Comparison of ENCODE assay signal across 1 cellular context in the genomic region with DNA sequence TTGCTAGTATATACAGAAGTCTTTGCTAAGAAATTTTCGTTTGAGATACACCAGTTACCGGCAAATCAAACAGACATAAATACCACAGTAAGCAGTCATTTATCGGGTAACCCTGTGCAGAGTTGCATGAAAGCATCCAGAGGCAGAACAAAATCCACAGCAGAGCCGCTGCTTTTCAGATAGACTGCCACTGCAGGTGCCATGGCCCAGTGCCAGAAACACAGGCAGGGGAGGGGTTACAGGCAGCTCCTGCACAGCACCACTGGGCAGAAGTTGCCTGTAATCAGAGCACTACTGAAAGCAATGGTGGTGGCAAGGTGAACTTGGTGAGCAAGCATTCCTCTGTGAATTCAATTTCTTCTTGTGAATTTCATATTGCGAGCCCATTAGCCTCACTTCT.
TF ChIP-seq lines count a peak whose summit lies in the region.

No MANE protein-coding gene starts in this region.

TF ChIP-seq in SK-N-SH, 30 proteins besides CTCF, POLR2A, EP300 and RAD21:
- TF ChIP-seq RXRA (IDR thresholded peaks at IDR 0.05; ENCODE audit: borderline replicate concordance, low read depth) (no peak), TCF12 (IDR thresholded peaks at IDR 0.05) (no peak), ELF1 (IDR thresholded peaks at IDR 0.05) (no peak), GABPA (IDR thresholded peaks at IDR 0.05; ENCODE audit: low read depth) (no peak), NRF1 (IDR thresholded peaks at IDR 0.05; ENCODE audit: low read depth, low read length) (no peak), YY1 (IDR thresholded peaks at IDR 0.05; ENCODE audit: low read depth) (no peak), SIN3A (IDR thresholded peaks at IDR 0.05; ENCODE audit: borderline replicate concordance, low read depth, low read length) (no peak), MEF2A (IDR thresholded peaks at IDR 0.05; ENCODE audit: borderline replicate concordance, low read depth) (no peak), POLR2AphosphoS5 (IDR thresholded peaks at IDR 0.05; ENCODE audit: low read depth, low read length) (no peak), JUND (IDR thresholded peaks at IDR 0.05) (no peak), SMC3 (IDR thresholded peaks at IDR 0.05; ENCODE audit: low read depth, low read length) (no peak), RFX5 (IDR thresholded peaks at IDR 0.05; ENCODE audit: low read length) (no peak), FOSL2 (IDR thresholded peaks at IDR 0.05; ENCODE audit: borderline replicate concordance, low read depth) (no peak), FOXM1 (IDR thresholded peaks at IDR 0.05; ENCODE audit: low read depth) (no peak), GATA2 (CRISPR knock-in tag; IDR thresholded peaks at IDR 0.05) (peak; percentile 49; the same call in 1 of the 2 replicates), TAF1 (IDR thresholded peaks at IDR 0.05; ENCODE audit: borderline replicate concordance, low read depth, low read length) (no peak), MXI1 (IDR thresholded peaks at IDR 0.05; ENCODE audit: low read depth, low read length) (peak; percentile 31; the same call in 1 of the 2 replicates), FOXJ3 (CRISPR knock-in tag; IDR thresholded peaks at IDR 0.05) (no peak), RCOR1 (IDR thresholded peaks at IDR 0.05; ENCODE audit: low read length) (peak; percentile 81), TEAD4 (IDR thresholded peaks at IDR 0.05; ENCODE audit: borderline replicate concordance, insufficient read depth) (no peak), CHD2 (IDR thresholded peaks at IDR 0.05; ENCODE audit: low read length, partially characterized antibody) (peak; percentile 49), NFIC (IDR thresholded peaks at IDR 0.05; ENCODE audit: borderline replicate concordance) (0 out of 2 replicates have a peak, but pooled peaks have one; percentile 14), EZH2phosphoT487 (IDR thresholded peaks at IDR 0.05; ENCODE audit: borderline replicate concordance, low read depth) (no peak)
- TF ChIP-seq, protein P1, sequence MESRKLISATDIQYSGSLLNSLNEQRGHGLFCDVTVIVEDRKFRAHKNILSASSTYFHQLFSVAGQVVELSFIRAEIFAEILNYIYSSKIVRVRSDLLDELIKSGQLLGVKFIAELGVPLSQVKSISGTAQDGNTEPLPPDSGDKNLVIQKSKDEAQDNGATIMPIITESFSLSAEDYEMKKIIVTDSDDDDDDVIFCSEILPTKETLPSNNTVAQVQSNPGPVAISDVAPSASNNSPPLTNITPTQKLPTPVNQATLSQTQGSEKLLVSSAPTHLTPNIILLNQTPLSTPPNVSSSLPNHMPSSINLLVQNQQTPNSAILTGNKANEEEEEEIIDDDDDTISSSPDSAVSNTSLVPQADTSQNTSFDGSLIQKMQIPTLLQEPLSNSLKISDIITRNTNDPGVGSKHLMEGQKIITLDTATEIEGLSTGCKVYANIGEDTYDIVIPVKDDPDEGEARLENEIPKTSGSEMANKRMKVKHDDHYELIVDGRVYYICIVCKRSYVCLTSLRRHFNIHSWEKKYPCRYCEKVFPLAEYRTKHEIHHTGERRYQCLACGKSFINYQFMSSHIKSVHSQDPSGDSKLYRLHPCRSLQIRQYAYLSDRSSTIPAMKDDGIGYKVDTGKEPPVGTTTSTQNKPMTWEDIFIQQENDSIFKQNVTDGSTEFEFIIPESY (IDR thresholded peaks at IDR 0.05; ENCODE audit: borderline replicate concordance, low read depth), result no peak
- TF ChIP-seq, protein P2, sequence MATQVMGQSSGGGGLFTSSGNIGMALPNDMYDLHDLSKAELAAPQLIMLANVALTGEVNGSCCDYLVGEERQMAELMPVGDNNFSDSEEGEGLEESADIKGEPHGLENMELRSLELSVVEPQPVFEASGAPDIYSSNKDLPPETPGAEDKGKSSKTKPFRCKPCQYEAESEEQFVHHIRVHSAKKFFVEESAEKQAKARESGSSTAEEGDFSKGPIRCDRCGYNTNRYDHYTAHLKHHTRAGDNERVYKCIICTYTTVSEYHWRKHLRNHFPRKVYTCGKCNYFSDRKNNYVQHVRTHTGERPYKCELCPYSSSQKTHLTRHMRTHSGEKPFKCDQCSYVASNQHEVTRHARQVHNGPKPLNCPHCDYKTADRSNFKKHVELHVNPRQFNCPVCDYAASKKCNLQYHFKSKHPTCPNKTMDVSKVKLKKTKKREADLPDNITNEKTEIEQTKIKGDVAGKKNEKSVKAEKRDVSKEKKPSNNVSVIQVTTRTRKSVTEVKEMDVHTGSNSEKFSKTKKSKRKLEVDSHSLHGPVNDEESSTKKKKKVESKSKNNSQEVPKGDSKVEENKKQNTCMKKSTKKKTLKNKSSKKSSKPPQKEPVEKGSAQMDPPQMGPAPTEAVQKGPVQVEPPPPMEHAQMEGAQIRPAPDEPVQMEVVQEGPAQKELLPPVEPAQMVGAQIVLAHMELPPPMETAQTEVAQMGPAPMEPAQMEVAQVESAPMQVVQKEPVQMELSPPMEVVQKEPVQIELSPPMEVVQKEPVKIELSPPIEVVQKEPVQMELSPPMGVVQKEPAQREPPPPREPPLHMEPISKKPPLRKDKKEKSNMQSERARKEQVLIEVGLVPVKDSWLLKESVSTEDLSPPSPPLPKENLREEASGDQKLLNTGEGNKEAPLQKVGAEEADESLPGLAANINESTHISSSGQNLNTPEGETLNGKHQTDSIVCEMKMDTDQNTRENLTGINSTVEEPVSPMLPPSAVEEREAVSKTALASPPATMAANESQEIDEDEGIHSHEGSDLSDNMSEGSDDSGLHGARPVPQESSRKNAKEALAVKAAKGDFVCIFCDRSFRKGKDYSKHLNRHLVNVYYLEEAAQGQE (IDR thresholded peaks at IDR 0.05; ENCODE audit: low read depth, low read length), result no peak
- TF ChIP-seq, protein P3, sequence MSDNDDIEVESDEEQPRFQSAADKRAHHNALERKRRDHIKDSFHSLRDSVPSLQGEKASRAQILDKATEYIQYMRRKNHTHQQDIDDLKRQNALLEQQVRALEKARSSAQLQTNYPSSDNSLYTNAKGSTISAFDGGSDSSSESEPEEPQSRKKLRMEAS (IDR thresholded peaks at IDR 0.05; ENCODE audit: low read depth), result no peak
- TF ChIP-seq, protein P4, sequence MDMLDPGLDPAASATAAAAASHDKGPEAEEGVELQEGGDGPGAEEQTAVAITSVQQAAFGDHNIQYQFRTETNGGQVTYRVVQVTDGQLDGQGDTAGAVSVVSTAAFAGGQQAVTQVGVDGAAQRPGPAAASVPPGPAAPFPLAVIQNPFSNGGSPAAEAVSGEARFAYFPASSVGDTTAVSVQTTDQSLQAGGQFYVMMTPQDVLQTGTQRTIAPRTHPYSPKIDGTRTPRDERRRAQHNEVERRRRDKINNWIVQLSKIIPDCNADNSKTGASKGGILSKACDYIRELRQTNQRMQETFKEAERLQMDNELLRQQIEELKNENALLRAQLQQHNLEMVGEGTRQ (IDR thresholded peaks at IDR 0.05; ENCODE audit: borderline replicate concordance, low read depth, low read length), result no peak
- TF ChIP-seq, protein P5, sequence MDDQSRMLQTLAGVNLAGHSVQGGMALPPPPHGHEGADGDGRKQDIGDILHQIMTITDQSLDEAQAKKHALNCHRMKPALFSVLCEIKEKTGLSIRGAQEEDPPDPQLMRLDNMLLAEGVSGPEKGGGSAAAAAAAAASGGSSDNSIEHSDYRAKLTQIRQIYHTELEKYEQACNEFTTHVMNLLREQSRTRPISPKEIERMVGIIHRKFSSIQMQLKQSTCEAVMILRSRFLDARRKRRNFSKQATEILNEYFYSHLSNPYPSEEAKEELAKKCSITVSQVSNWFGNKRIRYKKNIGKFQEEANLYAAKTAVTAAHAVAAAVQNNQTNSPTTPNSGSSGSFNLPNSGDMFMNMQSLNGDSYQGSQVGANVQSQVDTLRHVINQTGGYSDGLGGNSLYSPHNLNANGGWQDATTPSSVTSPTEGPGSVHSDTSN (IDR thresholded peaks at IDR 0.05), result no peak
- TF ChIP-seq, protein P6, sequence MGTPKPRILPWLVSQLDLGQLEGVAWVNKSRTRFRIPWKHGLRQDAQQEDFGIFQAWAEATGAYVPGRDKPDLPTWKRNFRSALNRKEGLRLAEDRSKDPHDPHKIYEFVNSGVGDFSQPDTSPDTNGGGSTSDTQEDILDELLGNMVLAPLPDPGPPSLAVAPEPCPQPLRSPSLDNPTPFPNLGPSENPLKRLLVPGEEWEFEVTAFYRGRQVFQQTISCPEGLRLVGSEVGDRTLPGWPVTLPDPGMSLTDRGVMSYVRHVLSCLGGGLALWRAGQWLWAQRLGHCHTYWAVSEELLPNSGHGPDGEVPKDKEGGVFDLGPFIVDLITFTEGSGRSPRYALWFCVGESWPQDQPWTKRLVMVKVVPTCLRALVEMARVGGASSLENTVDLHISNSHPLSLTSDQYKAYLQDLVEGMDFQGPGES (IDR thresholded peaks at IDR 0.05; ENCODE audit: low read depth, low read length), result no peak
- TF ChIP-seq, protein P7, sequence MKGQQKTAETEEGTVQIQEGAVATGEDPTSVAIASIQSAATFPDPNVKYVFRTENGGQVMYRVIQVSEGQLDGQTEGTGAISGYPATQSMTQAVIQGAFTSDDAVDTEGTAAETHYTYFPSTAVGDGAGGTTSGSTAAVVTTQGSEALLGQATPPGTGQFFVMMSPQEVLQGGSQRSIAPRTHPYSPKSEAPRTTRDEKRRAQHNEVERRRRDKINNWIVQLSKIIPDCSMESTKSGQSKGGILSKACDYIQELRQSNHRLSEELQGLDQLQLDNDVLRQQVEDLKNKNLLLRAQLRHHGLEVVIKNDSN (IDR thresholded peaks at IDR 0.05; ENCODE audit: borderline replicate concordance, low read depth), result no peak
